8 cellular contexts compared by ENCODE assay signal in the genomic region with DNA sequence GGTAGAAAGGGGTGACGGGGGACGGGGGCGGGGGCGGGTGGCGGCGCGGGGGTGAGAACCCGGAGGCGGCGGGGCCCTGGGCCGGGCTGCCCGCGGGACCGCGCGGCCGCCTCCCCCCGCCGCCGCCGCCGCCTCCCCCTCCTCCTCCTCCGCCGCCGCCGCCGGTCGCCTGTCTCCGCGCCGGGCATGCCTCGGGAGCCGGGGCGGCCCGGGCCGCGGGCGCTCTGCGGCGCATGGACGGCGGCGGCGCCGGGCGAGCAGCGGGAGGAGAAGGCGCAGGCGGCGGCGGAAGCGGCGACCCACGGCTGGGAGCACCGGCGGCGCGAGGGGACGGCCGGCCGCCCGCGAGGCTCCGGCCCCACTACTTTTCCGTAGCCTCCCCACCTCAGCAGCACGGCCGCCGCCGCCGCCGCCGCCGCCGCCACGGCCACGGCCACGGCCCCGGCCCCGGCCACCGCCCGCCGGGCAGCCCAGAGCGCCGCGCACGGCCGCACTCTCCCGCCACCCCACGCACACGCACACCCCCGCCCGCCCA. TPM values are rescaled to one million over a fixed set of nuclear protein-coding genes. Genes with fewer than 3 reads are reported as not detected.
DNase-seq lines count a peak whose midpoint lies in the region; ATAC-seq, FAIRE-seq and TF ChIP-seq lines count a peak whose summit lies in the region.

A gene (plus strand): TSS at position 161 of the 535 bp plus-strand sequence.

- H3K36me3 ChIP-seq in gastroesophageal sphincter, result no peaks in the 10 kb centered on the region
- no peaks in the 10 kb centered on the region for H3K36me3 ChIP-seq in pancreas

- ATAC-seq in GM19035 (IDR thresholded peaks at IDR 0.05; ENCODE audit: unreplicated experiment) (peak; percentile 37), gastroesophageal sphincter (peak; percentile 64), pancreas (peak; percentile 29 to 49 (median 42)), GM21367 (IDR thresholded peaks at IDR 0.05; ENCODE audit: unreplicated experiment) (no peak)

- no CpG with 5 or more reads among the region's 92 CpGs for WGBS in gastroesophageal sphincter (ENCODE audit: low coverage in 1 of 2), 2 donors
- 0 to 1% methylated on average over 20 to 80 of the region's 92 CpGs for WGBS in pancreas, 2 donors

- peak within 1 kb of the TSS; percentile 78 for H3K27ac ChIP-seq in VCaP
- H3K27ac ChIP-seq in gastroesophageal sphincter, result peak within 1 kb of the TSS; percentile 95 to 99 (median 96)
- peak within 1 kb of the TSS in 3 of 4 donors; percentile 55 to 64 (median 57) for H3K27ac ChIP-seq in pancreas

- peak; percentile 50 for DNase-seq in AG08396 (ENCODE audit: low spot score)
- peak in 5 of 6 donors; percentile 20 to 76 (median 37) for DNase-seq in pancreas
- no peak for DNase-seq in HUDEP-2 (lab: John Stamatoyannopoulos, UW; ENCODE audit: unreplicated experiment in 76 of 76)
- DNase-seq in T-helper 9 cell, result no peak

- H3K4me1 ChIP-seq in gastroesophageal sphincter (peaks cover 4 to 49% (median 16%) of the 10 kb centered on the region in 3 donors), pancreas (peaks cover 0 to 1% (median 1%) of the 10 kb centered on the region in 3 donors)

- H3K27me3 ChIP-seq in gastroesophageal sphincter (peaks cover 17% of the 10 kb centered on the region), pancreas (peaks cover 0 to 6% (median 0%) of the 10 kb centered on the region in 4 donors)

- TF ChIP-seq CTCF in VCaP (conservative IDR thresholded peaks at IDR 0.05) (no peak), gastroesophageal sphincter (IDR thresholded peaks at IDR 0.05) (no peak), pancreas (IDR thresholded peaks at IDR 0.05) (no peak)

- H3K4me3 ChIP-seq in gastroesophageal sphincter, result peak within 1 kb of the TSS; percentile 81 to 85
- H3K4me3 ChIP-seq in pancreas, result peak within 1 kb of the TSS; percentile 31 to 55 (median 42)

- no peak for TF ChIP-seq POLR2A in gastroesophageal sphincter (IDR thresholded peaks at IDR 0.05)

- H3K9me3 ChIP-seq in gastroesophageal sphincter, result no peaks in the 10 kb centered on the region
- no peaks in the 10 kb centered on the region for H3K9me3 ChIP-seq in pancreas

- intact Hi-C loops in pancreas (cut with DNase I), result no loop called here

- TF ChIP-seq EP300 in gastroesophageal sphincter (IDR thresholded peaks at IDR 0.05), result no peak

- FAIRE-seq in pancreas (lab: Jason Lieb, UNC), result no peak

RNA-seq across cellular contexts. Expression of the gene that starts here (rescaled TPM):
- 10 to 100 TPM in 1 of 4 donors, 1 to 10 TPM in 3; 1.9 to 10.6 (median 2.2) TPM for total RNA-seq in gastroesophageal sphincter
- 1 to 10 TPM; 1.3 to 2.8 (median 1.5) TPM for total RNA-seq in pancreas
- under 1 TPM; 0.23 to 0.70 TPM for polyA plus RNA-seq in pancreas

Comparison
In these comparisons a context has a peak if more than half of its experiments do, and no peak if none do; other contexts are left out.
1. DNase-seq: peak in AG08396 (single experiment) and pancreas (5 of 6); none in HUDEP-2 (0 of 76) and T-helper 9 cell (single experiment).
2. Peak in every context shown above with its lines, with median percentiles within 50 percentile points of each other: H3K27ac ChIP-seq.